ENCODE assay signal across 1 cellular context in genomic region chr2:42048318-42049251, GRCh38.
A peak's percentile ranks its signal among the peaks of the same experiment; 100 is the strongest.
TF ChIP-seq lines count a peak whose summit lies in the region.

No MANE protein-coding gene starts in this region.

TF ChIP-seq in HepG2, 621 proteins besides CTCF, POLR2A, EP300 and RAD21 (continued from another document and continues in another):
- TF ChIP-seq MNT (IDR thresholded peaks at IDR 0.05) (no peak), SNAPC2 (CRISPR knock-in tag; IDR thresholded peaks at IDR 0.05) (no peak), PHF21A (CRISPR knock-in tag; IDR thresholded peaks at IDR 0.05) (no peak), KLF6 (CRISPR knock-in tag; IDR thresholded peaks at IDR 0.05) (no peak; the same call in 1 of the 2 replicates), CBX5 (CRISPR knock-in tag; IDR thresholded peaks at IDR 0.05; ENCODE audit: borderline replicate concordance) (peak; percentile 42; the same call in 1 of the 2 replicates), FIP1L1 (IDR thresholded peaks at IDR 0.05; ENCODE audit: borderline replicate concordance, insufficient read depth, low read depth, low read length) (no peak), FOSL2 (CRISPR knock-in tag; IDR thresholded peaks at IDR 0.05) (no peak), THAP7 (CRISPR knock-in tag; IDR thresholded peaks at IDR 0.05) (no peak), ZNF292 (CRISPR knock-in tag; IDR thresholded peaks at IDR 0.05; ENCODE audit: borderline replicate concordance, low read depth) (0 out of 2 replicates have a peak, but pooled peaks have one; percentile 44), RXRA (CRISPR knock-in tag; IDR thresholded peaks at IDR 0.05) (peak; percentile 22; the same call in 1 of the 2 replicates), TCF7 (IDR thresholded peaks at IDR 0.05; ENCODE audit: low read depth) (no peak), POGZ (CRISPR knock-in tag; IDR thresholded peaks at IDR 0.05) (peak; percentile 11; the same call in 1 of the 2 replicates), ARNT (IDR thresholded peaks at IDR 0.05) (no peak), ZNF317 (CRISPR knock-in tag; IDR thresholded peaks at IDR 0.05) (no peak), IRF2 (CRISPR knock-in tag; IDR thresholded peaks at IDR 0.05) (no peak), MXD4 (CRISPR knock-in tag; IDR thresholded peaks at IDR 0.05) (0 out of 2 replicates have a peak, but pooled peaks have one; percentile 16), ZZZ3 (CRISPR knock-in tag; IDR thresholded peaks at IDR 0.05; ENCODE audit: borderline replicate concordance) (no peak), REPIN1 (CRISPR knock-in tag; IDR thresholded peaks at IDR 0.05; ENCODE audit: borderline replicate concordance, low read depth) (no peak), KMT2B (CRISPR knock-in tag; IDR thresholded peaks at IDR 0.05) (peak; percentile 56; the same call in 1 of the 2 replicates), ZNF260 (CRISPR knock-in tag; IDR thresholded peaks at IDR 0.05; ENCODE audit: borderline replicate concordance, low read depth) (no peak), ZNF800 (CRISPR knock-in tag; IDR thresholded peaks at IDR 0.05) (peak; percentile 74; the same call in 1 of the 2 replicates), FUBP1 (CRISPR knock-in tag; IDR thresholded peaks at IDR 0.05; ENCODE audit: borderline replicate concordance) (no peak), ZNF530 (CRISPR knock-in tag; IDR thresholded peaks at IDR 0.05; ENCODE audit: low read depth) (no peak), STAT5B (CRISPR knock-in tag; IDR thresholded peaks at IDR 0.05) (no peak), FOXO4 (CRISPR knock-in tag; conservative IDR thresholded peaks at IDR 0.05) (no peak), SP140L (CRISPR knock-in tag; IDR thresholded peaks at IDR 0.05; ENCODE audit: borderline replicate concordance) (no peak), ZNF431 (CRISPR knock-in tag; IDR thresholded peaks at IDR 0.05; ENCODE audit: borderline replicate concordance, low read depth) (no peak), REXO4 (CRISPR knock-in tag; IDR thresholded peaks at IDR 0.05; ENCODE audit: borderline replicate concordance) (no peak), HOXA3 (CRISPR knock-in tag; IDR thresholded peaks at IDR 0.05) (peak; percentile 28; the same call in 1 of the 2 replicates), ZBTB3 (CRISPR knock-in tag; IDR thresholded peaks at IDR 0.05; ENCODE audit: borderline replicate concordance, low read depth) (no peak), ZNF142 (CRISPR knock-in tag; IDR thresholded peaks at IDR 0.05) (no peak), ZNF510 (CRISPR knock-in tag; IDR thresholded peaks at IDR 0.05; ENCODE audit: low read depth) (no peak), MTA3 (CRISPR knock-in tag; IDR thresholded peaks at IDR 0.05) (no peak), ZNF432 (CRISPR knock-in tag; IDR thresholded peaks at IDR 0.05; ENCODE audit: borderline replicate concordance) (0 out of 2 replicates have a peak, but pooled peaks have one; percentile 29), NRL (CRISPR knock-in tag; IDR thresholded peaks at IDR 0.05; ENCODE audit: borderline replicate concordance) (peak; percentile 75; the same call in 1 of the 2 replicates), ZNF280B (CRISPR knock-in tag; IDR thresholded peaks at IDR 0.05; ENCODE audit: borderline replicate concordance) (peak; percentile 18; the same call in 1 of the 2 replicates), HNRNPK (IDR thresholded peaks at IDR 0.05; ENCODE audit: low read depth, low read length, poor library complexity, severe bottlenecking) (peak; percentile 27), SMAD1 (CRISPR knock-in tag; IDR thresholded peaks at IDR 0.05; ENCODE audit: borderline replicate concordance, low read depth) (no peak; the same call in 1 of the 2 replicates), ZNF326 (CRISPR knock-in tag; IDR thresholded peaks at IDR 0.05; ENCODE audit: borderline replicate concordance) (no peak), MTF1 (CRISPR knock-in tag; IDR thresholded peaks at IDR 0.05) (no peak), ZNF816 (CRISPR knock-in tag; IDR thresholded peaks at IDR 0.05; ENCODE audit: borderline replicate concordance) (no peak), ZNF704 (CRISPR knock-in tag; IDR thresholded peaks at IDR 0.05; ENCODE audit: borderline replicate concordance) (no peak), ZNF547 (CRISPR knock-in tag; IDR thresholded peaks at IDR 0.05) (peak; percentile 72; the same call in 1 of the 2 replicates), ZNF235 (CRISPR knock-in tag; IDR thresholded peaks at IDR 0.05; ENCODE audit: borderline replicate concordance) (no peak), ZNF205 (CRISPR knock-in tag; IDR thresholded peaks at IDR 0.05) (0 out of 2 replicates have a peak, but pooled peaks have one; percentile 18)
